ENCODE assay signal across 14 cellular contexts in genomic region chr6:68718379-68719073, GRCh38.
A peak's percentile ranks its signal among the peaks of the same experiment; 100 is the strongest.
DNase-seq lines count a peak whose midpoint lies in the region; ATAC-seq and TF ChIP-seq lines count a peak whose summit lies in the region.
"Had no signal": no experiment of that assay in that cellular context is flagged by ENCODE, and none has a peak within 500 bp of the region (broad histone marks: within the 10 kb centered on the region; RNA-seq: fewer than 3 reads in every experiment).

No MANE protein-coding gene starts in this region.

- H3K9me3 ChIP-seq in BE2C, result no peaks in the 10 kb centered on the region
- H3K9me3 ChIP-seq: psoas muscle, SJSA1, tibial artery had no signal

- H3K4me1 ChIP-seq in BE2C, result peaks cover 20% of the 10 kb centered on the region
- H3K4me1 ChIP-seq: psoas muscle, SJSA1, tibial artery had no signal

- peaks cover 6% of the 10 kb centered on the region for H3K36me3 ChIP-seq in BE2C
- H3K36me3 ChIP-seq: SJSA1, tibial artery had no signal

- intact Hi-C loops in Right ventricle myocardium superior (cut with DNase I), result no loop called here

- DNase-seq in BE2C (peak; percentile 35), NCI-H1436 (lab: John Stamatoyannopoulos, UW) (peak; percentile 43), amniotic epithelial cell (ENCODE audit: low read depth) (peak; percentile 0), Right ventricle myocardium superior (peak; percentile 40), dedifferentiated amniotic fluid mesenchymal stem cell (ENCODE audit: extremely low spot score) (no peak)
- DNase-seq: activated CD4-positive, CD25-positive, alpha-beta regulatory T cell; hippocampal formation; NCI-H2227 treated with DMSO at 0.1 percent for 48 hours; psoas muscle; tibial artery had no signal

- peak; percentile 88 for ATAC-seq in Right ventricle myocardium superior (ENCODE audit: poor library complexity)
- no peak for ATAC-seq in esophagus mucosa
- no peak for ATAC-seq in HG03442 (IDR thresholded peaks at IDR 0.05; ENCODE audit: unreplicated experiment)
- ATAC-seq in HG02885 (IDR thresholded peaks at IDR 0.05; ENCODE audit: poor library complexity, unreplicated experiment), result no peak
- ATAC-seq: psoas muscle had no signal

- no peaks in the 10 kb centered on the region for H3K27me3 ChIP-seq in BE2C
- H3K27me3 ChIP-seq: SJSA1, tibial artery had no signal

- TF ChIP-seq CTCF in BE2C (IDR thresholded peaks at IDR 0.05; ENCODE audit: low read depth, low read length), result no peak

- H3K4me3 ChIP-seq in BE2C (ENCODE audit: low read depth, low read length), result no peak overlapping the region
- H3K4me3 ChIP-seq: psoas muscle, SJSA1, tibial artery had no signal
